In the genomic region with DNA sequence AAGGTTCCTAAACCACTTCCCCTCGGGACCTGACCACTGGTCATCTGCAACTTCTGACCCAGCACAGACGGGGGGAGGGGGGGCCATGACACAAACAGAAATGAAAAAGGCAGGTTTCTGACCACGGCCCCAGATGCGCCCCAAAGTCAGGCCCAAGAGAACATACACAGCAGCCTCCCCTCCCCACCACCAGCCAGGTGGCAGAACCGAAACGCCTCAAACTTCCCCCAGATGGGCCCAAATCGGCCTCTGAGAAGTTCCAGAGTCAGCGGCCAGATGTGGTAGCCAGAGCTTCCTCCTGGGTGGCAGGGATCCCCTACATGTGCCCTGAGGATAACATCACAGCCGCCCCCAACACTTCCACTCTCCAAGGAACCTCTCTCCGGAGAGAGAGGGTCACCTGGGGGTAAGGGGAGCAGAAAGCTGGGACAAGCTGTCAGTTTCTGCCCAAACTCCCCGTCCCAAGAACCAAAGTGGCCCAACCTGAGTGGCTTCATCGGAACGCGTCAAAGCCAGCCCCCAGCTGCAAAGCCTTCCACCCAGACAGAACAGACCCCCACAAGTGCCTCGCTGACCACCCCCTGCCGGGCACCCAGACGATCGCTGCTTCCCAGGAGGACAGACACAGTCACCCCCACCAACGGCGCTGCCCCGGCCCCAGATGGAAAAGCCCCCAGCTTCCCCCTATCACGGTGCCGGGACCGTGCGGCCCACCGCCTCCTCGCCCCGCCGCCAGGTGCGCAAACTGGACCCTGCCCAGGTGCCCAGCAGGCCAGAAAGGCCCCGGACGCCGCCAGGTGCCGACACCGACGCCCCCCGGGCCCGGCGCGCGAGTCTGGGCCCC, we compare ENCODE assay signal across 8 cellular contexts. TPM values are rescaled to one million over a fixed set of nuclear protein-coding genes. Genes with fewer than 3 reads are reported as not detected.
DNase-seq lines count a peak whose midpoint lies in the region; ATAC-seq and TF ChIP-seq lines count a peak whose summit lies in the region.

No MANE protein-coding gene starts in this region.

- H3K27me3 ChIP-seq in neural progenitor cell, result peaks cover 3% of the 10 kb centered on the region

- peaks cover 7% of the 10 kb centered on the region for H3K4me1 ChIP-seq in neural progenitor cell

- no peak overlapping the region for H3K27ac ChIP-seq in neural progenitor cell

- H3K36me3 ChIP-seq in neural progenitor cell, result no peaks in the 10 kb centered on the region

- H3K27me3 Mint-ChIP-seq in activated CD4-positive, alpha-beta memory T cell treated with anti-CD3 and anti-CD28 coated beads, Interleukin-2, amount 10 ng/mL, durations not matched to agents 7 days and 5 days, result no peaks in the 10 kb centered on the region
- peaks cover 2% of the 10 kb centered on the region for H3K27me3 Mint-ChIP-seq in neural progenitor cell (ENCODE audit: insufficient read depth, low read depth)

- peak overlapping the region; percentile 80 for H3K9ac ChIP-seq in neural progenitor cell

- TF ChIP-seq CTCF in AG04449 (IDR thresholded peaks at IDR 0.05; ENCODE audit: insufficient read depth, low read length, missing control alignments) (peak; percentile 20), neural progenitor cell (IDR thresholded peaks at IDR 0.05) (peak; percentile 4)

- POLR2A ChIA-PET in AG04449 (lab: Yijun Ruan, JAX), result interaction anchor here (0.7 to 1.8 kb wide), 6 partner anchors 18 to 240 kb away, joined by 3 to 8 read pairs (median 3); a partner anchor contains a TSS
- POLR2A ChIA-PET in activated CD4-positive, alpha-beta memory T cell treated with anti-CD3 and anti-CD28 coated beads, Interleukin-2, amount 10 ng/mL, durations not matched to agents 7 days and 5 days (lab: Charles Lee), result interaction anchor here (0.5 to 7.2 kb wide), 24 partner anchors 14 to 326 kb away, joined by 3 to 58 read pairs (median 4); a partner anchor contains a TSS

- H3K4me1 Mint-ChIP-seq in activated CD4-positive, alpha-beta memory T cell treated with anti-CD3 and anti-CD28 coated beads, Interleukin-2, amount 10 ng/mL, durations not matched to agents 7 days and 5 days, result peaks cover 26% of the 10 kb centered on the region
- peaks cover 15% of the 10 kb centered on the region for H3K4me1 Mint-ChIP-seq in neural progenitor cell

- peak overlapping the region; percentile 93 for H3K4me3 Mint-ChIP-seq in activated CD4-positive, alpha-beta memory T cell treated with anti-CD3 and anti-CD28 coated beads, Interleukin-2, amount 10 ng/mL, durations not matched to agents 7 days and 5 days
- H3K4me3 Mint-ChIP-seq in neural progenitor cell, result peak overlapping the region; percentile 98

- ATAC-seq in esophagus mucosa, result peak; percentile 0
- no peak for ATAC-seq in HG02852 (IDR thresholded peaks at IDR 0.05; ENCODE audit: unreplicated experiment)

- peaks cover 49% of the 10 kb centered on the region for H3K79me2 ChIP-seq in neural progenitor cell (ENCODE audit: low read depth)

- no peaks in the 10 kb centered on the region for H3K9me3 Mint-ChIP-seq in activated CD4-positive, alpha-beta memory T cell treated with anti-CD3 and anti-CD28 coated beads, Interleukin-2, amount 10 ng/mL, durations not matched to agents 7 days and 5 days
- H3K9me3 Mint-ChIP-seq in neural progenitor cell, result no peaks in the 10 kb centered on the region

- DNase-seq in AG04449 (ENCODE audit: low read depth, low spot score) (no peak), HCEC 1CT (peak; percentile 20), neural progenitor cell (ENCODE audit: low spot score) (peak; percentile 58), GOT3 (lab: John Stamatoyannopoulos, UW) (no peak), NCI-H187 (lab: John Stamatoyannopoulos, UW) (no peak)
- DNase-seq in activated CD4-positive, alpha-beta memory T cell treated with anti-CD3 and anti-CD28 coated beads, Interleukin-2, amount 10 ng/mL, durations not matched to agents 7 days and 5 days, result peak; percentile 32

- H3K4me3 ChIP-seq in AG04449 (ENCODE audit: low read depth, low read length), result peak overlapping the region; percentile 97
- H3K4me3 ChIP-seq in neural progenitor cell, result peak overlapping the region; percentile 93

- peak overlapping the region; percentile 79 for H3K27ac Mint-ChIP-seq in activated CD4-positive, alpha-beta memory T cell treated with anti-CD3 and anti-CD28 coated beads, Interleukin-2, amount 10 ng/mL, durations not matched to agents 7 days and 5 days
- peak overlapping the region; percentile 82 for H3K27ac Mint-ChIP-seq in neural progenitor cell

- H3K36me3 Mint-ChIP-seq in activated CD4-positive, alpha-beta memory T cell treated with anti-CD3 and anti-CD28 coated beads, Interleukin-2, amount 10 ng/mL, durations not matched to agents 7 days and 5 days (ENCODE audit: low read depth), result peaks cover 8% of the 10 kb centered on the region
- no peaks in the 10 kb centered on the region for H3K36me3 Mint-ChIP-seq in neural progenitor cell

- no peaks in the 10 kb centered on the region for H3K9me3 ChIP-seq in neural progenitor cell (ENCODE audit: low read depth)

- H2AFZ ChIP-seq in neural progenitor cell (replicated peaks), result peak overlapping the region; percentile 74

- peaks cover 19% of the 10 kb centered on the region for H3F3A ChIP-seq in neural progenitor cell (ENCODE audit: low read depth)

- peak overlapping the region; percentile 97 for H3K4me2 ChIP-seq in neural progenitor cell

- peaks cover 47% of the 10 kb centered on the region for H4K20me1 ChIP-seq in neural progenitor cell (ENCODE audit: low read depth)

- CTCF ChIA-PET in AG04449 (lab: Yijun Ruan, JAX), result interaction anchor here (0.6 to 4.9 kb wide), 13 partner anchors 9 to 445 kb away, joined by 3 to 42 read pairs (median 5); no protein-coding TSS in a partner anchor
- CTCF ChIA-PET in activated CD4-positive, alpha-beta memory T cell treated with anti-CD3 and anti-CD28 coated beads, Interleukin-2, amount 10 ng/mL, durations not matched to agents 7 days and 5 days (lab: Charles Lee), result interaction anchor here (0.6 to 6.4 kb wide), 26 partner anchors 10 to 329 kb away, joined by 3 to 53 read pairs (median 8); a partner anchor contains a TSS

RNA-seq across cellular contexts. Expression of a gene that starts 0.8 kb away (rescaled TPM):
- 10 to 100 TPM; 26.2 to 26.3 TPM for total RNA-seq in activated CD4-positive, alpha-beta memory T cell treated with anti-CD3 and anti-CD28 coated beads, Interleukin-2, amount 10 ng/mL, durations not matched to agents 7 days and 5 days
- total RNA-seq in esophagus mucosa (7.5 TPM), neural progenitor cell (ENCODE audit: low replicate concordance) (2.9 and 9.8 TPM in 2 replicates)

RNA-seq across cellular contexts. Expression of a gene that starts 22.3 kb away (rescaled TPM):
- 100 to 1,000 TPM; 263 TPM for total RNA-seq in activated CD4-positive, alpha-beta memory T cell treated with anti-CD3 and anti-CD28 coated beads, Interleukin-2, amount 10 ng/mL, durations not matched to agents 7 days and 5 days
- total RNA-seq in esophagus mucosa (125 TPM), neural progenitor cell (ENCODE audit: low replicate concordance) (115 and 418 TPM in 2 replicates)

RNA-seq across cellular contexts. Expression of a gene that starts 36.6 kb away (rescaled TPM):
- 10 to 100 TPM; 93.0 to 99.1 TPM for total RNA-seq in activated CD4-positive, alpha-beta memory T cell treated with anti-CD3 and anti-CD28 coated beads, Interleukin-2, amount 10 ng/mL, durations not matched to agents 7 days and 5 days
- total RNA-seq in esophagus mucosa (60.2 TPM), neural progenitor cell (ENCODE audit: low replicate concordance) (82.7 and 151 TPM in 2 replicates)

RNA-seq across cellular contexts. Expression of a gene that starts 50.6 kb away (rescaled TPM):
- 1,000 to 10,000 TPM; 1,374 to 1,409 TPM for total RNA-seq in activated CD4-positive, alpha-beta memory T cell treated with anti-CD3 and anti-CD28 coated beads, Interleukin-2, amount 10 ng/mL, durations not matched to agents 7 days and 5 days
- total RNA-seq in esophagus mucosa, result 1,224 TPM
- 625 and 768 TPM in 2 replicates for total RNA-seq in neural progenitor cell (ENCODE audit: low replicate concordance)

Comparison
In these comparisons a context has a peak if more than half of its experiments do, and no peak if none do; other contexts are left out.
1. DNase-seq: peak in HCEC 1CT (single experiment), activated CD4-positive, alpha-beta memory T cell treated with anti-CD3 and anti-CD28 coated beads, Interleukin-2, amount 10 ng/mL, durations not matched to agents 7 days and 5 days (single experiment) and neural progenitor cell (single experiment); none in AG04449 (single experiment), GOT3 (single experiment) and NCI-H187 (0 of 2).